Comparison of ENCODE assay signal across 14 cellular contexts in genomic region chr5:139678283-139678613, GRCh38. TPM values are rescaled to one million over a fixed set of nuclear protein-coding genes. Genes with fewer than 3 reads are reported as not detected.
DNase-seq lines count a peak whose midpoint lies in the region; ATAC-seq, FAIRE-seq and TF ChIP-seq lines count a peak whose summit lies in the region.
"Had no signal": no experiment of that assay in that cellular context is flagged by ENCODE, and none has a peak within 500 bp of the region (broad histone marks: within the 10 kb centered on the region; RNA-seq: fewer than 3 reads in every experiment).

No MANE protein-coding gene starts in this region.

- ATAC-seq in heart right ventricle, result peak in 5 of 8 donors; percentile 1 to 13 (median 7)
- no peak for ATAC-seq in Right ventricle myocardium superior (ENCODE audit: poor library complexity)
- no peak for ATAC-seq in pancreas
- ATAC-seq: GM12878 had no signal

- H3K9ac ChIP-seq in endocrine pancreas (ENCODE audit: control insufficient read depth, insufficient read depth, low read length), result peak overlapping the region; percentile 22

- no peak for FAIRE-seq in pancreas (lab: Jason Lieb, UNC)
- FAIRE-seq: GM12878, islet of Langerhans had no signal

- H3K9me3 ChIP-seq in heart right ventricle (no peaks in the 10 kb centered on the region), endocrine pancreas (ENCODE audit: control insufficient read depth, low read length) (no peaks in the 10 kb centered on the region), pancreas (no peaks in the 10 kb centered on the region), tibial artery (no peaks in the 10 kb centered on the region)

- intact Hi-C loops in heart right ventricle (cut with DNase I), result no loop called here
- intact Hi-C loops in Right ventricle myocardium superior (cut with DNase I), result no loop called here
- intact Hi-C loops in pancreas (cut with DNase I), result no loop called here
- intact Hi-C loops in tibial artery (cut with DNase I; ENCODE audit: low total_unique reads), result no loop called here

- H3K36me3 ChIP-seq in heart right ventricle (peaks cover 0 to 36% (median 18%) of the 10 kb centered on the region in 9 donors), endocrine pancreas (ENCODE audit: control insufficient read depth, insufficient read depth, low read length) (no peaks in the 10 kb centered on the region), pancreas (peaks cover 0 to 35% (median 22%) of the 10 kb centered on the region in 3 donors), tibial artery (peaks cover 10 to 37% (median 36%) of the 10 kb centered on the region in 3 donors)

- H3K27ac ChIP-seq in heart right ventricle, result peak overlapping the region in 9 of 10 donors; percentile 53 to 84 (median 76)
- peak overlapping the region; percentile 34 to 67 (median 62) for H3K27ac ChIP-seq in pancreas
- H3K27ac ChIP-seq in tibial artery, result peak overlapping the region; percentile 34 to 63

- DNase-seq in heart right ventricle, result no peak
- no peak for DNase-seq in Right ventricle myocardium superior
- DNase-seq in pancreas, result peak in 1 of 6 donors; percentile 58
- DNase-seq in tibial artery, result no peak
- DNase-seq in NCI-H146 treated with DMSO at 0.1 percent for 48 hours (lab: John Stamatoyannopoulos, UW; ENCODE audit: unreplicated experiment), result no peak
- DNase-seq in activated naive CD4-positive, alpha-beta T cell treated with anti-CD3 and anti-CD28 coated beads, Interleukin-2, amount 50 U/mL, for 16 hours, result no peak
- DNase-seq in NCI-H2107 (lab: John Stamatoyannopoulos, UW), result no peak
- DNase-seq: ACHN, KG1, NCI-H345, SHP77 treated with DMSO at 0.1 percent for 48 hours had no signal

- TF ChIP-seq CTCF in heart right ventricle (IDR thresholded peaks at IDR 0.05) (no peak), pancreas (IDR thresholded peaks at IDR 0.05) (no peak), tibial artery (IDR thresholded peaks at IDR 0.05) (no peak)

- peaks cover 36 to 71% (median 57%) of the 10 kb centered on the region in 9 donors for H3K4me1 ChIP-seq in heart right ventricle
- no peaks in the 10 kb centered on the region for H3K4me1 ChIP-seq in endocrine pancreas (ENCODE audit: control insufficient read depth, insufficient read depth, low read length)
- H3K4me1 ChIP-seq in pancreas, result peaks cover 36 to 45% (median 38%) of the 10 kb centered on the region in 3 donors
- peaks cover 0 to 62% (median 58%) of the 10 kb centered on the region in 4 donors for H3K4me1 ChIP-seq in tibial artery

- H3K4me3 ChIP-seq in heart right ventricle (no peak overlapping the region), endocrine pancreas (ENCODE audit: control insufficient read depth, insufficient read depth, low read length) (no peak overlapping the region), pancreas (no peak overlapping the region), tibial artery (no peak overlapping the region)
- H3K4me3 ChIP-seq: GM12878 had no signal

- H3K27me3 ChIP-seq in heart right ventricle, result no peaks in the 10 kb centered on the region
- no peaks in the 10 kb centered on the region for H3K27me3 ChIP-seq in endocrine pancreas (ENCODE audit: control insufficient read depth, insufficient read depth, low read length)
- H3K27me3 ChIP-seq in pancreas, result no peaks in the 10 kb centered on the region
- H3K27me3 ChIP-seq in tibial artery, result no peaks in the 10 kb centered on the region

- WGBS in heart right ventricle, 2 donors, result 80 to 83% methylated on average over 5 of the region's 5 CpGs
- WGBS in pancreas, 2 donors, result 63 to 78% methylated on average over 5 of the region's 5 CpGs

RNA-seq across cellular contexts. Expression of gene CXXC5, which starts 30.1 kb away (rescaled TPM):
- total RNA-seq in heart right ventricle, result 10 to 100 TPM; 30.7 to 51.6 (median 37.9) TPM
- 10 to 100 TPM; 28.7 to 31.4 TPM for polyA plus RNA-seq in heart right ventricle
- total RNA-seq in Right ventricle myocardium superior, result 67.3 TPM
- 10 to 100 TPM; 39.5 to 70.5 (median 45.4) TPM for total RNA-seq in pancreas
- polyA plus RNA-seq in pancreas, result 10 to 100 TPM; 33.0 to 36.4 TPM

Comparison
In these comparisons a context has a peak if more than half of its experiments do, and no peak if none do; other contexts are left out.
1. ATAC-seq: peak in heart right ventricle (5 of 8); none in Right ventricle myocardium superior (single experiment) and pancreas (0 of 4).
2. Peak in every context shown above with its lines, with median percentiles within 50 percentile points of each other: H3K27ac ChIP-seq.